In genomic region chr17:57281887-57282653, GRCh38 we compare ENCODE assay signal across 12 cellular contexts. TPM values are rescaled to one million over a fixed set of nuclear protein-coding genes. Genes with fewer than 3 reads are reported as not detected.
A peak's percentile ranks its signal among the peaks of the same experiment; 100 is the strongest.
DNase-seq lines count a peak whose midpoint lies in the region; ATAC-seq and TF ChIP-seq lines count a peak whose summit lies in the region.
"Had no signal": no experiment of that assay in that cellular context is flagged by ENCODE, and none has a peak within 500 bp of the region (broad histone marks: within the 10 kb centered on the region; RNA-seq: fewer than 3 reads in every experiment).

No MANE protein-coding gene starts in this region.

- H3K36me3 Mint-ChIP-seq in activated CD4-positive, alpha-beta T cell treated with anti-CD3 and anti-CD28 coated beads, Interleukin-2, amount 10 ng/mL, durations not matched to agents 24 days and 14 days (ENCODE audit: low read depth), result peaks cover 64% of the 10 kb centered on the region
- H3K36me3 Mint-ChIP-seq in progenitor cell of endocrine pancreas (ENCODE audit: insufficient read depth), result peaks cover 21% of the 10 kb centered on the region

- no peaks in the 10 kb centered on the region for H3K9me3 Mint-ChIP-seq in activated CD4-positive, alpha-beta T cell treated with anti-CD3 and anti-CD28 coated beads, Interleukin-2, amount 10 ng/mL, durations not matched to agents 24 days and 14 days
- no peaks in the 10 kb centered on the region for H3K9me3 Mint-ChIP-seq in progenitor cell of endocrine pancreas (ENCODE audit: low read depth)
- H3K9me3 Mint-ChIP-seq: immature natural killer cell had no signal

- TF ChIP-seq CTCF in progenitor cell of endocrine pancreas (IDR thresholded peaks at IDR 0.05; ENCODE audit: unreplicated experiment) (no peak), lower lobe of right lung (IDR thresholded peaks at IDR 0.05) (no peak)

- peak; percentile 82 for DNase-seq in activated CD4-positive, alpha-beta T cell treated with anti-CD3 and anti-CD28 coated beads, Interleukin-2, amount 10 ng/mL, durations not matched to agents 24 days and 14 days
- DNase-seq in activated CD4-positive, alpha-beta T cell treated with anti-CD3 and anti-CD28 coated beads for 48 hours, result no peak
- DNase-seq in SK-MEL-5 (ENCODE audit: low read depth, low spot score), result peak; percentile 32
- DNase-seq in central memory CD4-positive, alpha-beta T cell, result peak; percentile 37
- DNase-seq in progenitor cell of endocrine pancreas (ENCODE audit: low spot score, unreplicated experiment), result no peak
- DNase-seq in lower lobe of right lung, result no peak
- DNase-seq: activated effector memory CD4-positive, alpha-beta T cell treated with Interleukin-2 at 50 U/mL for 16 hours; immature natural killer cell; pancreas had no signal

- no peak overlapping the region for H3K27ac ChIP-seq in lower lobe of right lung
- H3K27ac ChIP-seq: pancreas, vagina had no signal

- H3K27ac Mint-ChIP-seq in activated CD4-positive, alpha-beta T cell treated with anti-CD3 and anti-CD28 coated beads, Interleukin-2, amount 10 ng/mL, durations not matched to agents 24 days and 14 days, result peak overlapping the region; percentile 80
- peak overlapping the region; percentile 70 for H3K27ac Mint-ChIP-seq in progenitor cell of endocrine pancreas

- intact Hi-C loops in activated CD4-positive, alpha-beta T cell treated with anti-CD3 and anti-CD28 coated beads, Interleukin-2, amount 10 ng/mL, durations not matched to agents 24 days and 14 days (cut with micrococcal nuclease), result loop anchor here (5.0 kb wide), 1 partner anchor 180 kb away; no protein-coding TSS in a partner anchor
- intact Hi-C loops in lower lobe of right lung (cut with DNase I), result no loop called here

- H3K4me3 Mint-ChIP-seq in activated CD4-positive, alpha-beta T cell treated with anti-CD3 and anti-CD28 coated beads, Interleukin-2, amount 10 ng/mL, durations not matched to agents 24 days and 14 days, result peak overlapping the region; percentile 69
- no peak overlapping the region for H3K4me3 Mint-ChIP-seq in progenitor cell of endocrine pancreas (ENCODE audit: low read depth)

- H3K4me1 ChIP-seq in lower lobe of right lung, result no peaks in the 10 kb centered on the region
- H3K4me1 ChIP-seq: pancreas, vagina had no signal

- H3K9me3 ChIP-seq in lower lobe of right lung, result no peaks in the 10 kb centered on the region
- H3K9me3 ChIP-seq: pancreas, vagina had no signal

- no peaks in the 10 kb centered on the region for H3K27me3 Mint-ChIP-seq in activated CD4-positive, alpha-beta T cell treated with anti-CD3 and anti-CD28 coated beads, Interleukin-2, amount 10 ng/mL, durations not matched to agents 24 days and 14 days
- no peaks in the 10 kb centered on the region for H3K27me3 Mint-ChIP-seq in progenitor cell of endocrine pancreas

- no peaks in the 10 kb centered on the region for H3K27me3 ChIP-seq in lower lobe of right lung (ENCODE audit: low read depth)
- H3K27me3 ChIP-seq: pancreas, vagina had no signal

- H3K36me3 ChIP-seq in lower lobe of right lung, result peaks cover 5% of the 10 kb centered on the region
- H3K36me3 ChIP-seq: pancreas, vagina had no signal

- peaks cover 90% of the 10 kb centered on the region for H3K4me1 Mint-ChIP-seq in activated CD4-positive, alpha-beta T cell treated with anti-CD3 and anti-CD28 coated beads, Interleukin-2, amount 10 ng/mL, durations not matched to agents 24 days and 14 days
- peaks cover 46% of the 10 kb centered on the region for H3K4me1 Mint-ChIP-seq in progenitor cell of endocrine pancreas (ENCODE audit: low read depth)

- H3K4me3 ChIP-seq in lower lobe of right lung, result no peak overlapping the region
- H3K4me3 ChIP-seq: pancreas, vagina had no signal

- ATAC-seq in HG02623 (IDR thresholded peaks at IDR 0.05; ENCODE audit: unreplicated experiment), result no peak
- no peak for ATAC-seq in GM18517 (IDR thresholded peaks at IDR 0.05; ENCODE audit: unreplicated experiment)
- no peak for ATAC-seq in lower lobe of right lung
- ATAC-seq: pancreas had no signal

- in situ Hi-C loops in SK-MEL-5 (cut with HindIII; ENCODE audit: low pct_unique_long_range_greater_than_20kb, low sequenced_read_pairs), result no loop called here

RNA-seq across cellular contexts. Expression of gene MSI2, which starts 25.7 kb away (rescaled TPM):
- total RNA-seq in activated CD4-positive, alpha-beta T cell treated with anti-CD3 and anti-CD28 coated beads, Interleukin-2, amount 10 ng/mL, durations not matched to agents 24 days and 14 days, result 171 and 172 TPM in 2 replicates
- total RNA-seq in SK-MEL-5 (2014; rRNA removed; shearing (Covaris generic)), result 74.8 and 85.2 TPM in 2 replicates
- polyA plus RNA-seq in SK-MEL-5 (2015; cell fraction: cytosol; rRNA removed), result 57.7 and 64.7 TPM in 2 replicates
- polyA plus RNA-seq in SK-MEL-5 (2015; cell fraction: nucleus; rRNA removed), result 64.3 and 74.9 TPM in 2 replicates
- 161 and 164 TPM in 2 replicates for total RNA-seq in progenitor cell of endocrine pancreas
- 43.9 TPM for total RNA-seq in lower lobe of right lung

Comparison
In these comparisons a context has a peak if more than half of its experiments do, and no peak if none do; other contexts are left out.
1. DNase-seq: peak in activated CD4-positive, alpha-beta T cell treated with anti-CD3 and anti-CD28 coated beads, Interleukin-2, amount 10 ng/mL, durations not matched to agents 24 days and 14 days (single experiment), SK-MEL-5 (single experiment) and central memory CD4-positive, alpha-beta T cell (single experiment); none in activated CD4-positive, alpha-beta T cell treated with anti-CD3 and anti-CD28 coated beads for 48 hours (single experiment), progenitor cell of endocrine pancreas (single experiment) and lower lobe of right lung (single experiment).